8 cellular contexts compared by ENCODE assay signal in the genomic region with DNA sequence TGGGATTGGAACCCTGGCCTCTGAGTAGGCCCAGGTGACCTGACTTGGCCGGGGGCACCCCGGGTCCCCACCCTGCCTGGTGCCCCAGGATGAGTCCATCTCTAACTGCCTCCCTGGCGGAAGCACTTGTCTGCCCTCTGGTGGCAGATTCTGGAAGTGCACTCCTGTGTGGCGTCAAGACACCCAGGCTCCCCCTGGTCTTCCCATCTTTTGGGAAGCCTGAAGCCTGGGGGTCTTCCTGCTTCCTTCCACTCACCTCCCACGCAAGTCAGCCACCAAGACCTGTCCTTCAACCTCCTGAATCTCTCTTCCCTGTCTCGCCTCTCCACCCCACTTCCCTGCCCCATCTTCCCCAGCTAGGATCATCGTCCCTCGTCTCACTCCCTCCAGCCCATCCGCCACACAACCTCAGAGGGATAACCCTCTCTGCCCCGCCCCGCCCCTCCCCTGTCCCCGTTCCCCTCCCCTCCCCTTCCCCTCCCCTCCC. TPM values are rescaled to one million over a fixed set of nuclear protein-coding genes. Genes with fewer than 3 reads are reported as not detected.
DNase-seq lines count a peak whose midpoint lies in the region; ATAC-seq and TF ChIP-seq lines count a peak whose summit lies in the region.

No MANE protein-coding gene starts in this region.

- no peak overlapping the region for H3K4me3 ChIP-seq in lower leg skin (ENCODE audit: low read depth, poor library complexity, severe bottlenecking)

- intact Hi-C loops in lower leg skin (cut with DNase I; ENCODE audit: low total_unique reads), result no loop called here

- DNase-seq in ACHN (peak; percentile 64), GM13977 (ENCODE audit: low spot score) (peak; percentile 87), NCI-H2227 (lab: John Stamatoyannopoulos, UW; ENCODE audit: unreplicated experiment) (peak; percentile 97), dedifferentiated amniotic fluid mesenchymal stem cell (ENCODE audit: extremely low spot score) (peak; percentile 67), lower leg skin (ENCODE audit: low spot score in 2 of 2) (peak; percentile 52 to 95)
- DNase-seq in activated CD4-positive, alpha-beta T cell treated with anti-CD3 and anti-CD28 coated beads for 48 hours, result peak; percentile 92
- peak; percentile 68 to 90 (median 83) for DNase-seq in stimulated activated CD4-positive, alpha-beta T cell treated with anti-CD3 and anti-CD28 coated beads, TNF-alpha, amount 100 ng/mL, for 48 hours (ENCODE audit: low read depth in 3 of 3)

- in situ Hi-C loops in ACHN (cut with HindIII; ENCODE audit: low pct_ligation_motif_present, low pct_unique_long_range_greater_than_20kb, low sequenced_read_pairs), result no loop called here
- in situ Hi-C loops in GM13977 (cut with MboI; ENCODE audit: low pct_unique_long_range_greater_than_20kb, low sequenced_read_pairs, unreplicated experiment), result loop anchor here (5.0 kb wide), 1 partner anchor 79 kb away; no protein-coding TSS in a partner anchor

- TF ChIP-seq POLR2A in lower leg skin (IDR thresholded peaks at IDR 0.05), result no peak

- TF ChIP-seq CTCF in GM13977 (IDR thresholded peaks at IDR 0.05; ENCODE audit: extremely low read depth, insufficient read depth, missing control alignments) (peak; percentile 96), lower leg skin (IDR thresholded peaks at IDR 0.05) (peak in 1 of 3 donors; percentile 95)

- no peak for ATAC-seq in GM21576 (IDR thresholded peaks at IDR 0.05; ENCODE audit: unreplicated experiment)

- 3 to 5% methylated on average over 12 of the region's 12 CpGs for WGBS in lower leg skin, 2 donors

RNA-seq across cellular contexts. Expression of a gene that starts 7.4 kb away (rescaled TPM):
- total RNA-seq in lower leg skin, result 100 to 1,000 TPM; 125 to 152 (median 128) TPM

RNA-seq across cellular contexts. Expression of a gene that starts 23.5 kb away (rescaled TPM):
- total RNA-seq in lower leg skin, result under 1 TPM in 1 of 4 donors, not detected in 3; 0.16 TPM

RNA-seq across cellular contexts. Expression of a gene that starts 42.3 kb away (rescaled TPM):
- not detected for total RNA-seq in lower leg skin
